1 cellular context compared by ENCODE assay signal in genomic region chr7:105862770-105863169, GRCh38.
TF ChIP-seq lines count a peak whose summit lies in the region.

No MANE protein-coding gene starts in this region.

TF ChIP-seq in GM23338, 12 proteins besides CTCF, POLR2A, EP300 and RAD21:
- TF ChIP-seq, protein P1, sequence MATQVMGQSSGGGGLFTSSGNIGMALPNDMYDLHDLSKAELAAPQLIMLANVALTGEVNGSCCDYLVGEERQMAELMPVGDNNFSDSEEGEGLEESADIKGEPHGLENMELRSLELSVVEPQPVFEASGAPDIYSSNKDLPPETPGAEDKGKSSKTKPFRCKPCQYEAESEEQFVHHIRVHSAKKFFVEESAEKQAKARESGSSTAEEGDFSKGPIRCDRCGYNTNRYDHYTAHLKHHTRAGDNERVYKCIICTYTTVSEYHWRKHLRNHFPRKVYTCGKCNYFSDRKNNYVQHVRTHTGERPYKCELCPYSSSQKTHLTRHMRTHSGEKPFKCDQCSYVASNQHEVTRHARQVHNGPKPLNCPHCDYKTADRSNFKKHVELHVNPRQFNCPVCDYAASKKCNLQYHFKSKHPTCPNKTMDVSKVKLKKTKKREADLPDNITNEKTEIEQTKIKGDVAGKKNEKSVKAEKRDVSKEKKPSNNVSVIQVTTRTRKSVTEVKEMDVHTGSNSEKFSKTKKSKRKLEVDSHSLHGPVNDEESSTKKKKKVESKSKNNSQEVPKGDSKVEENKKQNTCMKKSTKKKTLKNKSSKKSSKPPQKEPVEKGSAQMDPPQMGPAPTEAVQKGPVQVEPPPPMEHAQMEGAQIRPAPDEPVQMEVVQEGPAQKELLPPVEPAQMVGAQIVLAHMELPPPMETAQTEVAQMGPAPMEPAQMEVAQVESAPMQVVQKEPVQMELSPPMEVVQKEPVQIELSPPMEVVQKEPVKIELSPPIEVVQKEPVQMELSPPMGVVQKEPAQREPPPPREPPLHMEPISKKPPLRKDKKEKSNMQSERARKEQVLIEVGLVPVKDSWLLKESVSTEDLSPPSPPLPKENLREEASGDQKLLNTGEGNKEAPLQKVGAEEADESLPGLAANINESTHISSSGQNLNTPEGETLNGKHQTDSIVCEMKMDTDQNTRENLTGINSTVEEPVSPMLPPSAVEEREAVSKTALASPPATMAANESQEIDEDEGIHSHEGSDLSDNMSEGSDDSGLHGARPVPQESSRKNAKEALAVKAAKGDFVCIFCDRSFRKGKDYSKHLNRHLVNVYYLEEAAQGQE (IDR thresholded peaks at IDR 0.05; ENCODE audit: unreplicated experiment) = no peak
- TF ChIP-seq STAT1 (IDR thresholded peaks at IDR 0.05; ENCODE audit: unreplicated experiment) = no peak
- TF ChIP-seq ZNF331 (CRISPR knock-in tag; IDR thresholded peaks at IDR 0.05; ENCODE audit: low read depth) = no peak
- TF ChIP-seq, protein P2, sequence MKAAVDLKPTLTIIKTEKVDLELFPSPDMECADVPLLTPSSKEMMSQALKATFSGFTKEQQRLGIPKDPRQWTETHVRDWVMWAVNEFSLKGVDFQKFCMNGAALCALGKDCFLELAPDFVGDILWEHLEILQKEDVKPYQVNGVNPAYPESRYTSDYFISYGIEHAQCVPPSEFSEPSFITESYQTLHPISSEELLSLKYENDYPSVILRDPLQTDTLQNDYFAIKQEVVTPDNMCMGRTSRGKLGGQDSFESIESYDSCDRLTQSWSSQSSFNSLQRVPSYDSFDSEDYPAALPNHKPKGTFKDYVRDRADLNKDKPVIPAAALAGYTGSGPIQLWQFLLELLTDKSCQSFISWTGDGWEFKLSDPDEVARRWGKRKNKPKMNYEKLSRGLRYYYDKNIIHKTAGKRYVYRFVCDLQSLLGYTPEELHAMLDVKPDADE (IDR thresholded peaks at IDR 0.05) = no peak
- no peak for TF ChIP-seq EZH2 (IDR thresholded peaks at IDR 0.05; ENCODE audit: low read depth, unreplicated experiment)
- no peak for TF ChIP-seq NANOG (IDR thresholded peaks at IDR 0.05; ENCODE audit: borderline replicate concordance)
- TF ChIP-seq, protein P3, sequence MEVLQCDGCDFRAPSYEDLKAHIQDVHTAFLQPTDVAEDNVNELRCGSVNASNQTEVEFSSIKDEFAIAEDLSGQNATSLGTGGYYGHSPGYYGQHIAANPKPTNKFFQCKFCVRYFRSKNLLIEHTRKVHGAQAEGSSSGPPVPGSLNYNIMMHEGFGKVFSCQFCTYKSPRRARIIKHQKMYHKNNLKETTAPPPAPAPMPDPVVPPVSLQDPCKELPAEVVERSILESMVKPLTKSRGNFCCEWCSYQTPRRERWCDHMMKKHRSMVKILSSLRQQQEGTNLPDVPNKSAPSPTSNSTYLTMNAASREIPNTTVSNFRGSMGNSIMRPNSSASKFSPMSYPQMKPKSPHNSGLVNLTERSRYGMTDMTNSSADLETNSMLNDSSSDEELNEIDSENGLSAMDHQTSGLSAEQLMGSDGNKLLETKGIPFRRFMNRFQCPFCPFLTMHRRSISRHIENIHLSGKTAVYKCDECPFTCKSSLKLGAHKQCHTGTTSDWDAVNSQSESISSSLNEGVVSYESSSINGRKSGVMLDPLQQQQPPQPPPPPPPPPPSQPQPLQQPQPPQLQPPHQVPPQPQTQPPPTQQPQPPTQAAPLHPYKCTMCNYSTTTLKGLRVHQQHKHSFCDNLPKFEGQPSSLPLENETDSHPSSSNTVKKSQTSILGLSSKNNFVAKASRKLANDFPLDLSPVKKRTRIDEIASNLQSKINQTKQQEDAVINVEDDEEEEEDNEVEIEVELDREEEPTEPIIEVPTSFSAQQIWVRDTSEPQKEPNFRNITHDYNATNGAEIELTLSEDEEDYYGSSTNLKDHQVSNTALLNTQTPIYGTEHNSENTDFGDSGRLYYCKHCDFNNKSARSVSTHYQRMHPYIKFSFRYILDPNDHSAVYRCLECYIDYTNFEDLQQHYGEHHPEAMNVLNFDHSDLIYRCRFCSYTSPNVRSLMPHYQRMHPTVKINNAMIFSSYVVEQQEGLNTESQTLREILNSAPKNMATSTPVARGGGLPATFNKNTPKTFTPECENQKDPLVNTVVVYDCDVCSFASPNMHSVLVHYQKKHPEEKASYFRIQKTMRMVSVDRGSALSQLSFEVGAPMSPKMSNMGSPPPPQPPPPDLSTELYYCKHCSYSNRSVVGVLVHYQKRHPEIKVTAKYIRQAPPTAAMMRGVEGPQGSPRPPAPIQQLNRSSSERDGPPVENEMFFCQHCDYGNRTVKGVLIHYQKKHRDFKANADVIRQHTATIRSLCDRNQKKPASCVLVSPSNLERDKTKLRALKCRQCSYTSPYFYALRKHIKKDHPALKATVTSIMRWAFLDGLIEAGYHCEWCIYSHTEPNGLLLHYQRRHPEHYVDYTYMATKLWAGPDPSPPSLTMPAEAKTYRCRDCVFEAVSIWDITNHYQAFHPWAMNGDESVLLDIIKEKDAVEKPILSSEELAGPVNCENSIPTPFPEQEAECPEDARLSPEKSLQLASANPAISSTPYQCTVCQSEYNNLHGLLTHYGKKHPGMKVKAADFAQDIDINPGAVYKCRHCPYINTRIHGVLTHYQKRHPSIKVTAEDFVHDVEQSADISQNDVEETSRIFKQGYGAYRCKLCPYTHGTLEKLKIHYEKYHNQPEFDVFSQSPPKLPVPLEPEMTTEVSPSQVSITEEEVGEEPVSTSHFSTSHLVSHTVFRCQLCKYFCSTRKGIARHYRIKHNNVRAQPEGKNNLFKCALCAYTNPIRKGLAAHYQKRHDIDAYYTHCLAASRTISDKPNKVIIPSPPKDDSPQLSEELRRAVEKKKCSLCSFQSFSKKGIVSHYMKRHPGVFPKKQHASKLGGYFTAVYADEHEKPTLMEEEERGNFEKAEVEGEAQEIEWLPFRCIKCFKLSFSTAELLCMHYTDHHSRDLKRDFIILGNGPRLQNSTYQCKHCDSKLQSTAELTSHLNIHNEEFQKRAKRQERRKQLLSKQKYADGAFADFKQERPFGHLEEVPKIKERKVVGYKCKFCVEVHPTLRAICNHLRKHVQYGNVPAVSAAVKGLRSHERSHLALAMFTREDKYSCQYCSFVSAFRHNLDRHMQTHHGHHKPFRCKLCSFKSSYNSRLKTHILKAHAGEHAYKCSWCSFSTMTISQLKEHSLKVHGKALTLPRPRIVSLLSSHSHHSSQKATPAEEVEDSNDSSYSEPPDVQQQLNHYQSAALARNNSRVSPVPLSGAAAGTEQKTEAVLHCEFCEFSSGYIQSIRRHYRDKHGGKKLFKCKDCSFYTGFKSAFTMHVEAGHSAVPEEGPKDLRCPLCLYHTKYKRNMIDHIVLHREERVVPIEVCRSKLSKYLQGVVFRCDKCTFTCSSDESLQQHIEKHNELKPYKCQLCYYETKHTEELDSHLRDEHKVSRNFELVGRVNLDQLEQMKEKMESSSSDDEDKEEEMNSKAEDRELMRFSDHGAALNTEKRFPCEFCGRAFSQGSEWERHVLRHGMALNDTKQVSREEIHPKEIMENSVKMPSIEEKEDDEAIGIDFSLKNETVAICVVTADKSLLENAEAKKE (CRISPR knock-in tag; IDR thresholded peaks at IDR 0.05) = no peak
- no peak for TF ChIP-seq POLR2AphosphoS5 (IDR thresholded peaks at IDR 0.05; ENCODE audit: low read depth)
